ENCODE assay signal across 1 cellular context in genomic region chr4:101355767-101356702, GRCh38.
TF ChIP-seq lines count a peak whose summit lies in the region.

No MANE protein-coding gene starts in this region.

TF ChIP-seq in HepG2, 621 proteins besides CTCF, POLR2A, EP300 and RAD21 (continued from another document and continues in another):
- TF ChIP-seq ARID5B (CRISPR knock-in tag; IDR thresholded peaks at IDR 0.05) (peak; percentile 87), ESRRA (CRISPR knock-in tag; IDR thresholded peaks at IDR 0.05; ENCODE audit: low read depth) (no peak), ZSCAN21 (CRISPR knock-in tag; IDR thresholded peaks at IDR 0.05; ENCODE audit: borderline replicate concordance) (no peak), ONECUT2 (CRISPR knock-in tag; IDR thresholded peaks at IDR 0.05) (no peak), LCORL (IDR thresholded peaks at IDR 0.05) (no peak), LCORL (CRISPR knock-in tag; IDR thresholded peaks at IDR 0.05) (peak; percentile 53; the same call in 1 of the 2 replicates), ZNF777 (CRISPR knock-in tag; IDR thresholded peaks at IDR 0.05) (no peak), ATF4 (CRISPR knock-in tag; IDR thresholded peaks at IDR 0.05) (peak in 1 of 2 experiments; percentile 7; a peak in 1 of 4 replicates), ZBTB7B (CRISPR knock-in tag; IDR thresholded peaks at IDR 0.05) (no peak), ZNF414 (CRISPR knock-in tag; IDR thresholded peaks at IDR 0.05) (no peak), CBX1 (IDR thresholded peaks at IDR 0.05; ENCODE audit: low read depth) (no peak), HNF1A (IDR thresholded peaks at IDR 0.05; ENCODE audit: low read depth) (no peak), HNF1A (CRISPR knock-in tag; IDR thresholded peaks at IDR 0.05; ENCODE audit: borderline replicate concordance) (no peak), NR2F1 (CRISPR knock-in tag; IDR thresholded peaks at IDR 0.05) (peak; percentile 44 to 72; a peak in 3 of 4 replicates), ZBTB10 (CRISPR knock-in tag; IDR thresholded peaks at IDR 0.05; ENCODE audit: borderline replicate concordance) (no peak), SOX6 (IDR thresholded peaks at IDR 0.05) (no peak), SOX6 (CRISPR knock-in tag; IDR thresholded peaks at IDR 0.05) (peak; percentile 57), NCOA2 (CRISPR knock-in tag; IDR thresholded peaks at IDR 0.05) (peak; percentile 48; the same call in 1 of the 2 replicates), ZFP62 (CRISPR knock-in tag; IDR thresholded peaks at IDR 0.05) (no peak), FOSL1 (CRISPR knock-in tag; IDR thresholded peaks at IDR 0.05; ENCODE audit: borderline replicate concordance) (peak; percentile 85), GATAD2A (CRISPR knock-in tag; IDR thresholded peaks at IDR 0.05) (peak; percentile 82), PHF21A (CRISPR knock-in tag; IDR thresholded peaks at IDR 0.05) (no peak), PHF8 (CRISPR knock-in tag; IDR thresholded peaks at IDR 0.05) (no peak), NRL (CRISPR knock-in tag; IDR thresholded peaks at IDR 0.05; ENCODE audit: borderline replicate concordance) (no peak), ZNF124 (CRISPR knock-in tag; IDR thresholded peaks at IDR 0.05) (no peak), CREB1 (IDR thresholded peaks at IDR 0.05) (no peak), CREB1 (CRISPR knock-in tag; IDR thresholded peaks at IDR 0.05) (peak; percentile 68), CBX5 (CRISPR knock-in tag; IDR thresholded peaks at IDR 0.05; ENCODE audit: borderline replicate concordance) (no peak), ZNF619 (CRISPR knock-in tag; IDR thresholded peaks at IDR 0.05) (no peak), ZNF513 (CRISPR knock-in tag; conservative IDR thresholded peaks at IDR 0.05) (no peak), HNRNPL (IDR thresholded peaks at IDR 0.05; ENCODE audit: low read depth, low read length) (no peak), ASH2L (IDR thresholded peaks at IDR 0.05; ENCODE audit: insufficient read length, low read depth, low read length) (peak; percentile 8), PAXIP1 (CRISPR knock-in tag; conservative IDR thresholded peaks at IDR 0.05) (peak; percentile 58), ZNF589 (CRISPR knock-in tag; conservative IDR thresholded peaks at IDR 0.05) (no peak), TFE3 (CRISPR knock-in tag; IDR thresholded peaks at IDR 0.05) (0 out of 2 replicates have a peak, but pooled peaks have one; percentile 68), FOXP1 (IDR thresholded peaks at IDR 0.05) (no peak), FOXP1 (CRISPR knock-in tag; IDR thresholded peaks at IDR 0.05) (peak; percentile 66), ZNF12 (CRISPR knock-in tag; IDR thresholded peaks at IDR 0.05) (peak; percentile 54; the same call in 1 of the 2 replicates), ZNF138 (CRISPR knock-in tag; IDR thresholded peaks at IDR 0.05; ENCODE audit: low read depth) (no peak), ZNF883 (CRISPR knock-in tag; IDR thresholded peaks at IDR 0.05; ENCODE audit: not compliant biosample characterization) (no peak), ETV5 (CRISPR knock-in tag; IDR thresholded peaks at IDR 0.05; ENCODE audit: borderline replicate concordance) (0 out of 2 replicates have a peak, but pooled peaks have one; percentile 25), GLI4 (CRISPR knock-in tag; IDR thresholded peaks at IDR 0.05; ENCODE audit: borderline replicate concordance) (no peak), ZNF557 (CRISPR knock-in tag; IDR thresholded peaks at IDR 0.05) (no peak), DNMT1 (CRISPR knock-in tag; IDR thresholded peaks at IDR 0.05) (no peak), TP53 (CRISPR knock-in tag; conservative IDR thresholded peaks at IDR 0.05) (no peak)
